Comparison of ENCODE assay signal across 22 cellular contexts in genomic region chr12:60760965-60761364, GRCh38.
"Had no signal": no experiment of that assay in that cellular context is flagged by ENCODE, and none has a peak within 500 bp of the region (broad histone marks: within the 10 kb centered on the region; RNA-seq: fewer than 3 reads in every experiment).

No MANE protein-coding gene starts in this region.

- H3K9me3 ChIP-seq: gastroesophageal sphincter, right lobe of liver, testis, upper lobe of right lung had no signal

- H3K4me3 ChIP-seq: esophagus squamous epithelium, gastroesophageal sphincter, psoas muscle, right lobe of liver, spleen, testis, tibial nerve, upper lobe of right lung had no signal

- H3K27me3 Mint-ChIP-seq: naive B cell; stimulated activated naive B cell treated with anti-CD40 and anti-IgM and Interleukin-4, amounts not matched to agents 10 μg/mL and 1 μg/mL and 100 μg/mL, for 72 hours; stimulated activated naive CD8-positive, alpha-beta T cell treated with anti-CD3 and anti-CD28 coated beads, Interleukin-15, amount 100 ng/mL, for 72 hours had no signal

- H3K27ac ChIP-seq: epithelial cell of prostate, esophagus squamous epithelium, gastroesophageal sphincter, psoas muscle, right lobe of liver, spleen, testis, tibial nerve, upper lobe of right lung had no signal

- H3K4me3 Mint-ChIP-seq: naive B cell; nephron; stimulated activated naive B cell treated with anti-CD40 and anti-IgM and Interleukin-4, amounts not matched to agents 10 μg/mL and 1 μg/mL and 100 μg/mL, for 72 hours; stimulated activated naive CD8-positive, alpha-beta T cell treated with anti-CD3 and anti-CD28 coated beads, Interleukin-15, amount 100 ng/mL, for 72 hours had no signal

- H3K4me1 ChIP-seq: esophagus squamous epithelium, gastroesophageal sphincter, psoas muscle, right lobe of liver, spleen, testis, tibial nerve, upper lobe of right lung had no signal

- H3K27ac Mint-ChIP-seq: naive B cell; nephron; stimulated activated naive B cell treated with anti-CD40 and anti-IgM and Interleukin-4, amounts not matched to agents 10 μg/mL and 1 μg/mL and 100 μg/mL, for 72 hours; stimulated activated naive CD8-positive, alpha-beta T cell treated with anti-CD3 and anti-CD28 coated beads, Interleukin-15, amount 100 ng/mL, for 72 hours had no signal

- H3K27me3 ChIP-seq: esophagus squamous epithelium, gastroesophageal sphincter, right lobe of liver, spleen, testis, tibial nerve, upper lobe of right lung had no signal

- H3K36me3 ChIP-seq: esophagus squamous epithelium, gastroesophageal sphincter, right lobe of liver, spleen, tibial nerve, upper lobe of right lung had no signal

- H3K36me3 Mint-ChIP-seq: naive B cell; stimulated activated naive B cell treated with anti-CD40 and anti-IgM and Interleukin-4, amounts not matched to agents 10 μg/mL and 1 μg/mL and 100 μg/mL, for 72 hours had no signal

- ATAC-seq: gastroesophageal sphincter; psoas muscle; right lobe of liver; stimulated activated naive B cell treated with anti-CD40 and anti-IgM and Interleukin-4, amounts not matched to agents 10 μg/mL and 1 μg/mL and 100 μg/mL, for 72 hours; stimulated activated naive CD8-positive, alpha-beta T cell treated with anti-CD3 and anti-CD28 coated beads, Interleukin-15, amount 100 ng/mL, for 72 hours; upper lobe of right lung had no signal

- DNase-seq: effector memory CD4-positive, alpha-beta T cell; esophagus squamous epithelium; foreskin fibroblast; glutamatergic neuron; mesendoderm; naive B cell; occipital lobe; psoas muscle; retina; right lobe of liver; spleen; stimulated activated CD4-positive, alpha-beta T cell treated with anti-CD3 and anti-CD28 coated beads, Interleukin-15, amount 100 ng/mL, for 24 hours; stimulated activated CD4-positive, alpha-beta T cell treated with anti-CD3 and anti-CD28 coated beads, Interleukin-1b, Interleukin-23, amount 100 ng/mL, for 48 hours; stimulated activated CD4-positive, alpha-beta T cell treated with anti-CD3 and anti-CD28 coated beads, Interleukin-4, amount 100 ng/mL, for 24 hours; stimulated activated naive B cell treated with anti-CD40 and anti-IgM and Interleukin-4, amounts not matched to agents 10 μg/mL and 1 μg/mL and 100 μg/mL, for 72 hours; stimulated activated naive CD8-positive, alpha-beta T cell treated with anti-CD3 and anti-CD28 coated beads, Interleukin-15, amount 100 ng/mL, for 72 hours; testis; upper lobe of right lung had no signal

- H3K4me1 Mint-ChIP-seq: naive B cell; nephron; stimulated activated naive B cell treated with anti-CD40 and anti-IgM and Interleukin-4, amounts not matched to agents 10 μg/mL and 1 μg/mL and 100 μg/mL, for 72 hours; stimulated activated naive CD8-positive, alpha-beta T cell treated with anti-CD3 and anti-CD28 coated beads, Interleukin-15, amount 100 ng/mL, for 72 hours had no signal
